Comparison of ENCODE assay signal across 11 cellular contexts in genomic region chr2:170713280-170714155, GRCh38. TPM values are rescaled to one million over a fixed set of nuclear protein-coding genes. Genes with fewer than 3 reads are reported as not detected.
A peak's percentile ranks its signal among the peaks of the same experiment; 100 is the strongest.
DNase-seq lines count a peak whose midpoint lies in the region; ATAC-seq and TF ChIP-seq lines count a peak whose summit lies in the region.
"Had no signal": no experiment of that assay in that cellular context is flagged by ENCODE, and none has a peak within 500 bp of the region (broad histone marks: within the 10 kb centered on the region; RNA-seq: fewer than 3 reads in every experiment).

No MANE protein-coding gene starts in this region.

- intact Hi-C loops in A673 (cut with micrococcal nuclease; ENCODE audit: unreplicated experiment) = loop anchor here (10.0 kb wide), 2 partner anchors 209 to 309 kb away; no protein-coding TSS in a partner anchor
- intact Hi-C loops in uterus (cut with DNase I; ENCODE audit: low total_unique reads) = no loop called here

- CTCF ChIA-PET in A673 (lab: Charles Lee) (no interaction called here), RWPE1 (lab: Yijun Ruan, JAX) (interaction anchor here (1.2 kb wide), 1 partner anchor 9 kb away, joined by 3 read pairs; no protein-coding TSS in a partner anchor)

- no peaks in the 10 kb centered on the region for H3K36me3 ChIP-seq in A673 (ENCODE audit: insufficient read depth, low read length, poor library complexity, severe bottlenecking)
- peaks cover 17% of the 10 kb centered on the region; the same call in 1 of the 2 replicates for H3K36me3 ChIP-seq in HUES6 (ENCODE audit: control insufficient read depth, insufficient read depth, low read length)
- H3K36me3 ChIP-seq in uterus = no peaks in the 10 kb centered on the region
- H3K36me3 ChIP-seq in BE2C = no peaks in the 10 kb centered on the region

- no TSS peak for BruUV-seq in A673 (replicated peaks; lab: Mats Ljungman, UMichigan)

- peak in 1 of 2 donors; percentile 19 for ATAC-seq in naive thymus-derived CD8-positive, alpha-beta T cell
- no peak for ATAC-seq in GM21717 (IDR thresholded peaks at IDR 0.05; ENCODE audit: unreplicated experiment)

- H3K4me3 Mint-ChIP-seq in naive thymus-derived CD8-positive, alpha-beta T cell = peak overlapping the region; percentile 39 to 88 (median 66)

- peak overlapping the region; percentile 99 for H3K9ac ChIP-seq in HUES6 (ENCODE audit: low read length)

- H3K27ac ChIP-seq in A673 (ENCODE audit: low read depth, low read length, poor library complexity, severe bottlenecking) = no peak overlapping the region
- peak overlapping the region; percentile 88; the same call in 1 of the 2 replicates for H3K27ac ChIP-seq in HUES6 (ENCODE audit: low read depth, low read length)
- no peak overlapping the region for H3K27ac ChIP-seq in coronary artery
- H3K27ac ChIP-seq in RWPE1 = no peak overlapping the region
- peak overlapping the region in 1 of 2 donors; percentile 73 for H3K27ac ChIP-seq in uterus

- no peak for TF ChIP-seq CTCF in A673 (conservative IDR thresholded peaks at IDR 0.05; ENCODE audit: low read depth, low read length)
- no peak for TF ChIP-seq CTCF in coronary artery (IDR thresholded peaks at IDR 0.05)
- TF ChIP-seq CTCF in RWPE1 (conservative IDR thresholded peaks at IDR 0.05; ENCODE audit: low read depth) = no peak
- TF ChIP-seq CTCF in uterus (IDR thresholded peaks at IDR 0.05) = no peak
- TF ChIP-seq CTCF in BE2C (IDR thresholded peaks at IDR 0.05; ENCODE audit: low read depth, low read length) = no peak

- H3K4me3 ChIP-seq in A673 (ENCODE audit: low read depth, low read length, poor library complexity, severe bottlenecking) (peak overlapping the region; percentile 36), HUES6 (ENCODE audit: low read depth, low read length) (peak overlapping the region; percentile 72), coronary artery (peak overlapping the region; percentile 70), uterus (peak overlapping the region in 1 of 2 donors; percentile 37), BE2C (ENCODE audit: low read depth, low read length) (no peak overlapping the region)

- H3K27me3 Mint-ChIP-seq in naive thymus-derived CD8-positive, alpha-beta T cell = peaks cover 30 to 75% (median 63%) of the 10 kb centered on the region in 5 donors

- H3K27me3 ChIP-seq in A673 (replicated peaks; ENCODE audit: insufficient read depth, low read depth, low read length, poor library complexity) (peaks cover 100% of the 10 kb centered on the region), HUES6 (ENCODE audit: control insufficient read depth, insufficient read depth, low read length) (peaks cover 93% of the 10 kb centered on the region), uterus (peaks cover 5 to 7% of the 10 kb centered on the region in 2 donors), BE2C (peaks cover 73% of the 10 kb centered on the region)

- POLR2A ChIA-PET in A673 (lab: Charles Lee; ENCODE audit: low non-redundant PET) (no interaction called here), RWPE1 (lab: Yijun Ruan, JAX; ENCODE audit: low non-redundant PET) (no interaction called here)
- POLR2A ChIA-PET in naive thymus-derived CD8-positive, alpha-beta T cell (lab: Charles Lee) = no interaction called here

- peaks cover 26% of the 10 kb centered on the region for H3K4me1 ChIP-seq in A673 (ENCODE audit: insufficient read depth, low read length, poor library complexity, severe bottlenecking)
- H3K4me1 ChIP-seq in HUES6 (ENCODE audit: control insufficient read depth, insufficient read depth, low read length) = peaks cover 30% of the 10 kb centered on the region
- H3K4me1 ChIP-seq in uterus = peaks cover 0 to 8% of the 10 kb centered on the region in 2 donors
- no peaks in the 10 kb centered on the region for H3K4me1 ChIP-seq in BE2C

- H3K9me3 Mint-ChIP-seq in naive thymus-derived CD8-positive, alpha-beta T cell = peaks cover 0 to 4% (median 0%) of the 10 kb centered on the region in 9 donors

- DNase-seq in A673 (ENCODE audit: low spot score) (no peak), coronary artery (ENCODE audit: low spot score) (no peak), RWPE1 (ENCODE audit: low spot score) (no peak), uterus (no peak), BE2C (no peak)
- peak in 4 of 10 donors; percentile 15 to 25 (median 18) for DNase-seq in naive thymus-derived CD8-positive, alpha-beta T cell
- DNase-seq: GDM1; NCI-H226; stimulated activated CD8-positive, alpha-beta memory T cell treated with anti-CD3 and anti-CD28 coated beads, Interleukin-4, amount 100 ng/mL, for 48 hours had no signal

- H3K27ac Mint-ChIP-seq in naive thymus-derived CD8-positive, alpha-beta T cell = no peak overlapping the region

- peaks cover 24 to 43% (median 39%) of the 10 kb centered on the region in 4 donors for H3K4me1 Mint-ChIP-seq in naive thymus-derived CD8-positive, alpha-beta T cell

- H3K36me3 Mint-ChIP-seq in naive thymus-derived CD8-positive, alpha-beta T cell = peaks cover 0 to 8% (median 5%) of the 10 kb centered on the region in 3 donors

- no peaks in the 10 kb centered on the region for H3K9me3 ChIP-seq in A673 (ENCODE audit: low read depth, low read length, poor library complexity, severe bottlenecking)
- H3K9me3 ChIP-seq in HUES6 (ENCODE audit: control insufficient read depth, insufficient read depth, low read depth, low read length) = no peaks in the 10 kb centered on the region
- H3K9me3 ChIP-seq in uterus = no peaks in the 10 kb centered on the region
- no peaks in the 10 kb centered on the region for H3K9me3 ChIP-seq in BE2C

- TF ChIP-seq POLR2A in uterus (IDR thresholded peaks at IDR 0.05) = no peak

RNA-seq across cellular contexts. Expression of gene SP5, which starts 1.6 kb away (rescaled TPM):
- total RNA-seq in A673 (2021) (not detected in 2 replicates), uterus (1 to 10 TPM in 2 of 4 donors, under 1 TPM in 1, not detected in 1; 0.90 to 4.2 (median 1.0) TPM)
- not detected for total RNA-seq in naive thymus-derived CD8-positive, alpha-beta T cell
- not detected for polyA plus RNA-seq in naive thymus-derived CD8-positive, alpha-beta T cell
- polyA plus RNA-seq in BE2C (2012; ENCODE audit: insufficient read depth, insufficient read length, low read depth) = not detected

RNA-seq across cellular contexts. Expression of gene ERICH2, which starts 56.7 kb away (rescaled TPM):
- not detected in 2 replicates for total RNA-seq in A673 (2021)
- not detected for total RNA-seq in naive thymus-derived CD8-positive, alpha-beta T cell
- polyA plus RNA-seq in naive thymus-derived CD8-positive, alpha-beta T cell = not detected
- 1 to 10 TPM in 1 of 4 donors, not detected in 3; 2.2 TPM for total RNA-seq in uterus
- not detected for polyA plus RNA-seq in BE2C (2012; ENCODE audit: insufficient read depth, insufficient read length, low read depth)
